In the genomic region with DNA sequence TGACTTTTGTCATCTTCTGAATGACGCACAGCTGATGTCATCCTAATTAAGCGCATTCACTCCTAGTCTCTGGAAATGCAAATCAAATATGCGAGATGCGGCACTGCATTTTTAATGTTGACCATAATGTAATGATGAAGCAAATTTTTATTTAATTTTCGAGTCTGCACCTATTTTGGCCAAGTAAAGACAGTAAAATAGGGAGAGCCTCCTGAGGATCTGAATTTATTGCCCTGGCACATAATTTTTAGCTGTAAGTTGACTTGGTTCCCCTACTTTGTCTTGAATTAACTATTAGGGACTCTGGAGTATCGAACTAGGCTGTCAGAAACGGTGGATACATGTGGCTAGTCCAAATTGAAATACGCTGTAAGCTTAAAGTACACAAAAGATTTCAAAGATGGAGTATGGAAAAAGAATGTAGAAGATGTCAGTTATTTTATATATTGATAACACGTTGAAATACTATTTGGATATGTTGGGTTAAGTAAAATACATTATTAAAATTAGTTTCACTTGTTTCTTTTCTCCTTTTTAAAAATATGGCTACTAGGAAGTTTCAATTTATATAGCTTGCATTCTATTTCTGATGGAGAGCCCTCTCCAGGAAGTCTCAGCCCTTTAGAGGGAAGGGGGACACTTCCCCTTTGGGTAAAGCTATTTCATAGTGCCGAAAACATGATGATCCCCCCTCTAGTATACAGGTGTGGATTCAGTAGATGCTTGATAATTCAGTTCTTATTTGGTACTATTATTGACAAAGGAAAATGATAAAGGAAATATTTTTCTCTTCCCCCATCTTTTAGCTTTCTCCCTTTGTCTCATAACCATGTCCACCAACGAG, we compare ENCODE assay signal across 1 cellular context.
TF ChIP-seq lines count a peak whose summit lies in the region.

No MANE protein-coding gene starts in this region.

TF ChIP-seq in HEK293, 187 proteins besides CTCF, POLR2A, EP300 and RAD21 (continued from another document and continues in another):
- TF ChIP-seq, protein P1, sequence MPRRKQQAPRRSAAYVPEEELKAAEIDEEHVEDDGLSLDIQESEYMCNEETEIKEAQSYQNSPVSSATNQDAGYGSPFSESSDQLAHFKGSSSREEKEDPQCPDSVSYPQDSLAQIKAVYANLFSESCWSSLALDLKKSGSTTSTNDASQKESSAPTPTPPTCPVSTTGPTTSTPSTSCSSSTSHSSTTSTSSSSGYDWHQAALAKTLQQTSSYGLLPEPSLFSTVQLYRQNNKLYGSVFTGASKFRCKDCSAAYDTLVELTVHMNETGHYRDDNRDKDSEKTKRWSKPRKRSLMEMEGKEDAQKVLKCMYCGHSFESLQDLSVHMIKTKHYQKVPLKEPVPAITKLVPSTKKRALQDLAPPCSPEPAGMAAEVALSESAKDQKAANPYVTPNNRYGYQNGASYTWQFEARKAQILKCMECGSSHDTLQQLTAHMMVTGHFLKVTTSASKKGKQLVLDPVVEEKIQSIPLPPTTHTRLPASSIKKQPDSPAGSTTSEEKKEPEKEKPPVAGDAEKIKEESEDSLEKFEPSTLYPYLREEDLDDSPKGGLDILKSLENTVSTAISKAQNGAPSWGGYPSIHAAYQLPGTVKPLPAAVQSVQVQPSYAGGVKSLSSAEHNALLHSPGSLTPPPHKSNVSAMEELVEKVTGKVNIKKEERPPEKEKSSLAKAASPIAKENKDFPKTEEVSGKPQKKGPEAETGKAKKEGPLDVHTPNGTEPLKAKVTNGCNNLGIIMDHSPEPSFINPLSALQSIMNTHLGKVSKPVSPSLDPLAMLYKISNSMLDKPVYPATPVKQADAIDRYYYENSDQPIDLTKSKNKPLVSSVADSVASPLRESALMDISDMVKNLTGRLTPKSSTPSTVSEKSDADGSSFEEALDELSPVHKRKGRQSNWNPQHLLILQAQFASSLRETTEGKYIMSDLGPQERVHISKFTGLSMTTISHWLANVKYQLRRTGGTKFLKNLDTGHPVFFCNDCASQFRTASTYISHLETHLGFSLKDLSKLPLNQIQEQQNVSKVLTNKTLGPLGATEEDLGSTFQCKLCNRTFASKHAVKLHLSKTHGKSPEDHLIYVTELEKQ (tag by site-specific recombination; IDR thresholded peaks at IDR 0.05; ENCODE audit: borderline replicate concordance): no peak
- TF ChIP-seq SCRT1 (tag by site-specific recombination; IDR thresholded peaks at IDR 0.05; ENCODE audit: borderline replicate concordance) (no peak), ZNF423 (tag by site-specific recombination; IDR thresholded peaks at IDR 0.05) (no peak), ELK4 (IDR thresholded peaks at IDR 0.05; ENCODE audit: borderline replicate concordance, low read depth, low read length) (no peak), ZNF175 (tag by site-specific recombination; IDR thresholded peaks at IDR 0.05) (no peak), ZBTB21 (tag by site-specific recombination; IDR thresholded peaks at IDR 0.05) (peak; percentile 96), ZNF114 (tag by site-specific recombination; IDR thresholded peaks at IDR 0.05) (no peak), ZNF654 (tag by site-specific recombination; IDR thresholded peaks at IDR 0.05; ENCODE audit: low read depth) (peak; percentile 5; the same call in 1 of the 2 replicates), ZNF610 (tag by site-specific recombination; IDR thresholded peaks at IDR 0.05; ENCODE audit: borderline replicate concordance) (no peak), ZNF645 (tag by site-specific recombination; IDR thresholded peaks at IDR 0.05) (no peak), GLI2 (tag by site-specific recombination; IDR thresholded peaks at IDR 0.05; ENCODE audit: borderline replicate concordance, low read depth) (no peak), ZNF48 (tag by site-specific recombination; IDR thresholded peaks at IDR 0.05) (no peak), MYNN (tag by site-specific recombination; IDR thresholded peaks at IDR 0.05; ENCODE audit: borderline replicate concordance) (no peak), ZNF19 (tag by site-specific recombination; IDR thresholded peaks at IDR 0.05; ENCODE audit: low read depth) (no peak), RBAK (tag by site-specific recombination; IDR thresholded peaks at IDR 0.05) (no peak), ZNF560 (tag by site-specific recombination; IDR thresholded peaks at IDR 0.05; ENCODE audit: borderline replicate concordance) (no peak), ZNF626 (tag by site-specific recombination; IDR thresholded peaks at IDR 0.05) (no peak), ZFP41 (tag by site-specific recombination; IDR thresholded peaks at IDR 0.05; ENCODE audit: borderline replicate concordance) (no peak), ATF2 (tag by site-specific recombination; IDR thresholded peaks at IDR 0.05; ENCODE audit: low read depth) (peak; percentile 91), ZNF335 (tag by site-specific recombination; conservative IDR thresholded peaks at IDR 0.05) (no peak), ZNF776 (tag by site-specific recombination; IDR thresholded peaks at IDR 0.05; ENCODE audit: borderline replicate concordance) (no peak), ZEB2 (tag by site-specific recombination; IDR thresholded peaks at IDR 0.05) (no peak), ZSCAN23 (tag by site-specific recombination; IDR thresholded peaks at IDR 0.05) (no peak), WT1 (tag by site-specific recombination; IDR thresholded peaks at IDR 0.05) (peak; percentile 74), ZNF140 (tag by site-specific recombination; IDR thresholded peaks at IDR 0.05) (no peak), ZNF629 (tag by site-specific recombination; IDR thresholded peaks at IDR 0.05) (peak; percentile 99), BCL6B (tag by site-specific recombination; IDR thresholded peaks at IDR 0.05) (no peak), ZNF664 (tag by site-specific recombination; IDR thresholded peaks at IDR 0.05) (no peak), GLI4 (tag by site-specific recombination; IDR thresholded peaks at IDR 0.05) (no peak), ZNF837 (tag by site-specific recombination; IDR thresholded peaks at IDR 0.05) (no peak), ZNF843 (tag by site-specific recombination; IDR thresholded peaks at IDR 0.05) (no peak), ZFHX2 (tag by site-specific recombination; conservative IDR thresholded peaks at IDR 0.05) (no peak), ZSCAN16 (tag by site-specific recombination; IDR thresholded peaks at IDR 0.05) (no peak), IKZF3 (tag by site-specific recombination; IDR thresholded peaks at IDR 0.05) (no peak)
- TF ChIP-seq, protein P2, sequence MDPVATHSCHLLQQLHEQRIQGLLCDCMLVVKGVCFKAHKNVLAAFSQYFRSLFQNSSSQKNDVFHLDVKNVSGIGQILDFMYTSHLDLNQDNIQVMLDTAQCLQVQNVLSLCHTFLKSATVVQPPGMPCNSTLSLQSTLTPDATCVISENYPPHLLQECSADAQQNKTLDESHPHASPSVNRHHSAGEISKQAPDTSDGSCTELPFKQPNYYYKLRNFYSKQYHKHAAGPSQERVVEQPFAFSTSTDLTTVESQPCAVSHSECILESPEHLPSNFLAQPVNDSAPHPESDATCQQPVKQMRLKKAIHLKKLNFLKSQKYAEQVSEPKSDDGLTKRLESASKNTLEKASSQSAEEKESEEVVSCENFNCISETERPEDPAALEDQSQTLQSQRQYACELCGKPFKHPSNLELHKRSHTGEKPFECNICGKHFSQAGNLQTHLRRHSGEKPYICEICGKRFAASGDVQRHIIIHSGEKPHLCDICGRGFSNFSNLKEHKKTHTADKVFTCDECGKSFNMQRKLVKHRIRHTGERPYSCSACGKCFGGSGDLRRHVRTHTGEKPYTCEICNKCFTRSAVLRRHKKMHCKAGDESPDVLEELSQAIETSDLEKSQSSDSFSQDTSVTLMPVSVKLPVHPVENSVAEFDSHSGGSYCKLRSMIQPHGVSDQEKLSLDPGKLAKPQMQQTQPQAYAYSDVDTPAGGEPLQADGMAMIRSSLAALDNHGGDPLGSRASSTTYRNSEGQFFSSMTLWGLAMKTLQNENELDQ (tag by site-specific recombination; IDR thresholded peaks at IDR 0.05; ENCODE audit: low read depth): no peak
- TF ChIP-seq, protein P3, sequence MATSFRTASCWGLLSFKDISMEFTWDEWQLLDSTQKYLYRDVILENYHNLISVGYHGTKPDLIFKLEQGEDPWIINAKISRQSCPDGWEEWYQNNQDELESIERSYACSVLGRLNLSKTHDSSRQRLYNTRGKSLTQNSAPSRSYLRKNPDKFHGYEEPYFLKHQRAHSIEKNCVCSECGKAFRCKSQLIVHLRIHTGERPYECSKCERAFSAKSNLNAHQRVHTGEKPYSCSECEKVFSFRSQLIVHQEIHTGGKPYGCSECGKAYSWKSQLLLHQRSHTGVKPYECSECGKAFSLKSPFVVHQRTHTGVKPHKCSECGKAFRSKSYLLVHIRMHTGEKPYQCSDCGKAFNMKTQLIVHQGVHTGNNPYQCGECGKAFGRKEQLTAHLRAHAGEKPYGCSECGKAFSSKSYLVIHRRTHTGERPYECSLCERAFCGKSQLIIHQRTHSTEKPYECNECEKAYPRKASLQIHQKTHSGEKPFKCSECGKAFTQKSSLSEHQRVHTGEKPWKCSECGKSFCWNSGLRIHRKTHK (tag by site-specific recombination; IDR thresholded peaks at IDR 0.05): no peak
- TF ChIP-seq, protein P4, sequence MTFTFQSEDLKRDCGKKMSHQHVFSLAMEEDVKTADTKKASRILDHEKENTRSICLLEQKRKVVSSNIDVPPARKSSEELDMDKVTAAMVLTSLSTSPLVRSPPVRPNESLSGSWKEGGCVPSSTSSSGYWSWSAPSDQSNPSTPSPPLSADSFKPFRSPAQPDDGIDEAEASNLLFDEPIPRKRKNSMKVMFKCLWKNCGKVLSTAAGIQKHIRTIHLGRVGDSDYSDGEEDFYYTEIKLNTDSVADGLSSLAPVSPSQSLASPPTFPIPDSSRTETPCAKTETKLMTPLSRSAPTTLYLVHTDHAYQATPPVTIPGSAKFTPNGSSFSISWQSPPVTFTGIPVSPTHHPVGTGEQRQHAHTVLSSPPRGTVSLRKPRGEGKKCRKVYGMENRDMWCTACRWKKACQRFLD (tag by site-specific recombination; IDR thresholded peaks at IDR 0.05): no peak
- TF ChIP-seq, protein P5, sequence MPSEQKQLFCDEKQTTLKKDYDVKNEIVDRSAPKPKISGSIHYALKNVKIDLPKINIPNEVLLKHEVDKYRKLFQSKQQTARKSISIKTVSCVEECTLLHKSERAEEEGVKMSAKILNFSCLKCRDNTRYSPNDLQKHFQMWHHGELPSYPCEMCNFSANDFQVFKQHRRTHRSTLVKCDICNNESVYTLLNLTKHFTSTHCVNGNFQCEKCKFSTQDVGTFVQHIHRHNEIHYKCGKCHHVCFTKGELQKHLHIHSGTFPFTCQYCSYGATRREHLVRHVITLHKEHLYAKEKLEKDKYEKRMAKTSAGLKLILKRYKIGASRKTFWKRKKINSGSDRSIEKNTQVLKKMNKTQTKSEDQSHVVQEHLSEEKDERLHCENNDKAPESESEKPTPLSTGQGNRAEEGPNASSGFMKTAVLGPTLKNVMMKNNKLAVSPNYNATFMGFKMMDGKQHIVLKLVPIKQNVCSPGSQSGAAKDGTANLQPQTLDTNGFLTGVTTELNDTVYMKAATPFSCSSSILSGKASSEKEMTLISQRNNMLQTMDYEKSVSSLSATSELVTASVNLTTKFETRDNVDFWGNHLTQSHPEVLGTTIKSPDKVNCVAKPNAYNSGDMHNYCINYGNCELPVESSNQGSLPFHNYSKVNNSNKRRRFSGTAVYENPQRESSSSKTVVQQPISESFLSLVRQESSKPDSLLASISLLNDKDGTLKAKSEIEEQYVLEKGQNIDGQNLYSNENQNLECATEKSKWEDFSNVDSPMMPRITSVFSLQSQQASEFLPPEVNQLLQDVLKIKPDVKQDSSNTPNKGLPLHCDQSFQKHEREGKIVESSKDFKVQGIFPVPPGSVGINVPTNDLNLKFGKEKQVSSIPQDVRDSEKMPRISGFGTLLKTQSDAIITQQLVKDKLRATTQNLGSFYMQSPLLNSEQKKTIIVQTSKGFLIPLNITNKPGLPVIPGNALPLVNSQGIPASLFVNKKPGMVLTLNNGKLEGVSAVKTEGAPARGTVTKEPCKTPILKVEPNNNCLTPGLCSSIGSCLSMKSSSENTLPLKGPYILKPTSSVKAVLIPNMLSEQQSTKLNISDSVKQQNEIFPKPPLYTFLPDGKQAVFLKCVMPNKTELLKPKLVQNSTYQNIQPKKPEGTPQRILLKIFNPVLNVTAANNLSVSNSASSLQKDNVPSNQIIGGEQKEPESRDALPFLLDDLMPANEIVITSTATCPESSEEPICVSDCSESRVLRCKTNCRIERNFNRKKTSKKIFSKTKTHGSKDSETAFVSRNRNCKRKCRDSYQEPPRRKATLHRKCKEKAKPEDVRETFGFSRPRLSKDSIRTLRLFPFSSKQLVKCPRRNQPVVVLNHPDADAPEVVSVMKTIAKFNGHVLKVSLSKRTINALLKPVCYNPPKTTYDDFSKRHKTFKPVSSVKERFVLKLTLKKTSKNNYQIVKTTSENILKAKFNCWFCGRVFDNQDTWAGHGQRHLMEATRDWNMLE (tag by site-specific recombination; conservative IDR thresholded peaks at IDR 0.05; ENCODE audit: low read depth): no peak
